Comparison of ENCODE assay signal across 13 cellular contexts in the genomic region with DNA sequence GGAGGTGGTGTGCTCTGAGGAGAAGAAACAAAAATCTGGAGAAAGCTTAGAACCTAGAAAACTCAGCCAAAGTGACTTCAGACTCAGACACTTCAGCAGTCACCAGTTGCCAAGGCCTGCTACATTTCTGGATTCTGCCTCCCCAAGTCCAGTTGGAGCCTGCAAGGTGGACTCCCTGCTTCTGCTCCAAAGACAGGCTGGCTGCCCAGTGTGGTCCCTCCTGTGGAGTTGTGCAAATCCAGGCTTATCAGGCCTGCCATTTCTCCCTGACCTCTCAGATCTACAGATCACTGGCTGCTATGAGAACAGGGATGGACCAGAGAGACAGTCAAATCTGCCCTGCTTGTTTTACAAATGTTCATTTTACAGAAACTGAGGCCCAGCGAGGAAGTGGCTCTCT.
"Had no signal": no experiment of that assay in that cellular context is flagged by ENCODE, and none has a peak within 500 bp of the region (broad histone marks: within the 10 kb centered on the region; RNA-seq: fewer than 3 reads in every experiment).

No MANE protein-coding gene starts in this region.

- DNase-seq: activated CD4-positive, alpha-beta memory T cell treated with anti-CD3 and anti-CD28 coated beads for 36 hours; activated CD4-positive, alpha-beta T cell treated with anti-CD3 and anti-CD28 coated beads for 1 hour; activated gamma-delta T cell; activated naive CD8-positive, alpha-beta T cell treated with anti-CD3 and anti-CD28 coated beads for 36 hours; activated T-cell treated with anti-CD3 and anti-CD28 coated beads, Interleukin-2, amount 50 U/mL, for 48 hours; anterior cingulate cortex; naive thymus-derived CD8-positive, alpha-beta T cell; stimulated activated CD4-positive, alpha-beta T cell treated with anti-CD3 and anti-CD28 coated beads, Interleukin-4, amount 100 ng/mL, for 24 hours; T-helper 9 cell had no signal

- H3K27ac ChIP-seq: gastroesophageal sphincter, hepatocyte, tibial nerve had no signal

- H3K27me3 ChIP-seq: gastroesophageal sphincter, hepatocyte, tibial nerve had no signal

- H3K9me3 Mint-ChIP-seq: activated CD4-positive, alpha-beta memory T cell treated with anti-CD3 and anti-CD28 coated beads for 36 hours; activated naive CD8-positive, alpha-beta T cell treated with anti-CD3 and anti-CD28 coated beads for 36 hours; naive thymus-derived CD8-positive, alpha-beta T cell had no signal

- H3K27ac Mint-ChIP-seq: activated CD4-positive, alpha-beta memory T cell treated with anti-CD3 and anti-CD28 coated beads for 36 hours; activated naive CD8-positive, alpha-beta T cell treated with anti-CD3 and anti-CD28 coated beads for 36 hours had no signal

- ATAC-seq: gastroesophageal sphincter; naive thymus-derived CD8-positive, alpha-beta T cell had no signal

- H3K27me3 Mint-ChIP-seq: activated naive CD8-positive, alpha-beta T cell treated with anti-CD3 and anti-CD28 coated beads for 36 hours had no signal

- H3K36me3 Mint-ChIP-seq: activated CD4-positive, alpha-beta memory T cell treated with anti-CD3 and anti-CD28 coated beads for 36 hours; activated naive CD8-positive, alpha-beta T cell treated with anti-CD3 and anti-CD28 coated beads for 36 hours; naive thymus-derived CD8-positive, alpha-beta T cell had no signal

- H3K4me3 Mint-ChIP-seq: activated CD4-positive, alpha-beta memory T cell treated with anti-CD3 and anti-CD28 coated beads for 36 hours; activated naive CD8-positive, alpha-beta T cell treated with anti-CD3 and anti-CD28 coated beads for 36 hours; naive thymus-derived CD8-positive, alpha-beta T cell had no signal

- H3K9me3 ChIP-seq: gastroesophageal sphincter, tibial nerve had no signal

- H3K36me3 ChIP-seq: gastroesophageal sphincter, tibial nerve had no signal

- H3K4me3 ChIP-seq: gastroesophageal sphincter, hepatocyte, lung, tibial nerve had no signal
